Comparison of ENCODE assay signal across 33 cellular contexts in the genomic region with DNA sequence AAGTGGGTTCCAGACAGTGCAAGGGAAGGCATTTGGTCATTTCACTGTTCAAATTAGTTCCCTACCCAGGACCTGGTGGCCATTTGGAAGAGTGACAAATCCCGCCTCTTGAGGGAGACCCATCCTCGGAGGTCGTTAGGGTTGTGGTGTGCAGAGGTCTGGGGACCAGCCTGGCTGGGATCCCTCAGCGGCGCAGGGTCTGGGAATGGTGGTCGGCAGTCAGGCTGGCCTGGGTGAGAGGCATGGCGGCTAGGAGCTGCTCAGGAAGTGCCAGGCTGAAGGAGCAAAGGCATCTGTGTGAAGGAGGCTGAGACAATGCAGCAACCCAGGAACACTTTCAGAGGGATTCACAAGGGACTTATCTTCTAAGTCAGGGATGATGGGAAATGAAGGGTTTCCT. TPM values are rescaled to one million over a fixed set of nuclear protein-coding genes. Genes with fewer than 3 reads are reported as not detected.
"Had no signal": no experiment of that assay in that cellular context is flagged by ENCODE, and none has a peak within 500 bp of the region (broad histone marks: within the 10 kb centered on the region; RNA-seq: fewer than 3 reads in every experiment).

No MANE protein-coding gene starts in this region.

- H2AFZ ChIP-seq: PC-9 had no signal

- H3K27ac ChIP-seq: brain microvascular endothelial cell, PC-9, RWPE1, WERI-Rb-1 had no signal

- H3K4me3 ChIP-seq: PC-9 had no signal

- ATAC-seq: activated CD8-positive, alpha-beta T cell treated with anti-CD3 and anti-CD28 coated beads for 36 hours; Right ventricle myocardium inferior; SK-N-SH treated with all-trans-retinoic acid at 6 μM for 48 hours; T-cell had no signal

- FAIRE-seq: RCC 7860 had no signal

- DNase-seq: activated CD4-positive, alpha-beta T cell treated with anti-CD3 and anti-CD28 coated beads, Interleukin-2, amount 10 ng/mL, durations not matched to agents 24 days and 14 days; activated CD4-positive, alpha-beta T cell treated with anti-CD3 and anti-CD28 coated beads, Interleukin-2, amount 50 U/mL, for 4 hours; activated CD8-positive, alpha-beta T cell treated with anti-CD3 and anti-CD28 coated beads for 36 hours; activated gamma-delta T cell treated with Interleukin-2 at 50 U/mL for 16 hours; activated naive CD4-positive, alpha-beta T cell treated with anti-CD3 and anti-CD28 coated beads for 36 hours; activated naive CD8-positive, alpha-beta T cell treated with anti-CD3 and anti-CD28 coated beads for 36 hours; activated T-cell treated with anti-CD3 and anti-CD28 coated beads, Interleukin-2, amount 50 U/mL, for 24 hours; amniotic stem cell; brain microvascular endothelial cell; central memory CD4-positive, alpha-beta T cell; NCI-H1092 treated with DMSO at 0.1 percent for 48 hours; NCI-H146; NCI-H187; NCI-H2029 treated with DMSO at 0.1 percent for 48 hours; NCI-H2107; NCI-H2171; NCI-H510A; NCI-H526; NCI-H748 treated with DMSO at 0.1 percent for 48 hours; NK-92 treated with Interleukin-12 subunit alpha and Interleukin-12 subunit beta, amount 100 ng/mL, for 24 hours; PC-9; SIG-M5; T-cell; T-helper 2 cell; T-helper 9 cell; WERI-Rb-1 had no signal

- H3K27me3 ChIP-seq: brain microvascular endothelial cell had no signal

- H3K4me2 ChIP-seq: PC-9 had no signal

- H3K36me3 ChIP-seq: brain microvascular endothelial cell, WERI-Rb-1 had no signal

RNA-seq across cellular contexts. Expression of a gene that starts 40.0 kb away (rescaled TPM):
- total RNA-seq: PC-9, SK-MEL-5 had no signal

RNA-seq across cellular contexts. Expression of a gene that starts 44.8 kb away (rescaled TPM):
- total RNA-seq: aorta, M059J, PC-9, Right ventricle myocardium inferior, SK-MEL-5 had no signal
